ENCODE assay signal across 1 cellular context in the genomic region with DNA sequence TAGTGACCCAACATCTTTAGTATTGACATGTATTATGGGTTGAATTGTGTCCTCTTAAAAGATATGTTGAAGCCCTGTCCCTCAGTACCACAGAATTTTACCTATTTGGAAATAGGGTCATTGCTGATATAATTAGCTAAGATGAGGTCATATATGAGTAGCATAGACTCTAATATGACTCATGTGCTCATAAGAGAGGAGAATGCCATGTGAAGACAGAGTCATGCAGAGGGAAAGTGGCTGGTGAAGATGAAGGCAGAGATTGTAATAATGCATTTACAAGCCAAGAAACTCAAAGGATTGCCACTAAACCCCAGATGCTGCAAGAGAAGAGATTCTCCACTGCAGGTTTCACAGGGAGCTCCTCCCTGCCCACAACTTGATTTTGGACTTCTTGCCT.
TF ChIP-seq lines count a peak whose summit lies in the region.

No MANE protein-coding gene starts in this region.

TF ChIP-seq in GM12878, 131 proteins besides CTCF, POLR2A, EP300 and RAD21 (continued from another document):
- TF ChIP-seq BCLAF1 (IDR thresholded peaks at IDR 0.05) = no peak
- TF ChIP-seq ZBED1 (IDR thresholded peaks at IDR 0.05; ENCODE audit: borderline replicate concordance) = no peak
- TF ChIP-seq SMC3 (IDR thresholded peaks at IDR 0.05; ENCODE audit: borderline replicate concordance, low read length) = no peak
- TF ChIP-seq RELA (IDR thresholded peaks at IDR 0.05; ENCODE audit: borderline replicate concordance, partially characterized antibody) = no peak
- no peak for TF ChIP-seq BMI1 (IDR thresholded peaks at IDR 0.05; ENCODE audit: borderline replicate concordance)
- TF ChIP-seq RB1 (IDR thresholded peaks at IDR 0.05; ENCODE audit: borderline replicate concordance) = no peak
- TF ChIP-seq ZZZ3 (IDR thresholded peaks at IDR 0.05; ENCODE audit: control insufficient read depth, insufficient read length, low read depth) = no peak
- TF ChIP-seq TCF12 (IDR thresholded peaks at IDR 0.05; ENCODE audit: low read depth, low read length) = no peak
- TF ChIP-seq EGR1 (IDR thresholded peaks at IDR 0.05; ENCODE audit: borderline replicate concordance in 1 of 2, low read depth in 2 of 2, low read length in 2 of 2) = no peak
- no peak for TF ChIP-seq ZNF384 (IDR thresholded peaks at IDR 0.05; ENCODE audit: borderline replicate concordance, low read depth, low read length)
